ENCODE assay signal across 8 cellular contexts in genomic region chr19:39539519-39540332, GRCh38. TPM values are rescaled to one million over a fixed set of nuclear protein-coding genes. Genes with fewer than 3 reads are reported as not detected.
A peak's percentile ranks its signal among the peaks of the same experiment; 100 is the strongest.
DNase-seq lines count a peak whose midpoint lies in the region; ATAC-seq lines count a peak whose summit lies in the region.

Gene EID2 (minus strand): TSS chr19:39540161. CDS start chr19:39540079, 82 bp downstream.

- POLR2A ChIA-PET in activated CD8-positive, alpha-beta memory T cell treated with anti-CD3 and anti-CD28 coated beads for 36 hours (lab: Charles Lee) = interaction anchor here (0.6 to 1.8 kb wide), 3 partner anchors 104 to 1724 kb away, joined by 3 to 7 read pairs (median 5); partner anchors contain the start of genes HNRNPUL1, MED29, PAF1 and RPS16

- CTCF ChIA-PET in activated CD8-positive, alpha-beta memory T cell treated with anti-CD3 and anti-CD28 coated beads for 36 hours (lab: Charles Lee) = interaction anchor here (0.7 to 1.5 kb wide), 9 partner anchors 14 to 135 kb away, joined by 3 to 5 read pairs (median 3); partner anchors contain the start of genes PLEKHG2 and RPS16

- peaks cover 16 to 34% of the 10 kb centered on the region in 2 donors for H3K4me1 Mint-ChIP-seq in effector memory CD8-positive, alpha-beta T cell (ENCODE audit: low read depth in 2 of 2)

- no peaks in the 10 kb centered on the region for H3K9me3 Mint-ChIP-seq in effector memory CD8-positive, alpha-beta T cell

- DNase-seq in CMK (ENCODE audit: low read depth) (peak; percentile 81), HT-29 (ENCODE audit: low spot score) (peak; percentile 100), medulla oblongata (ENCODE audit: extremely low spot score) (peak; percentile 97)
- peak; percentile 93 for DNase-seq in NK-92 treated with Interleukin-12 subunit alpha and Interleukin-12 subunit beta, amount 100 ng/mL, for 24 hours (lab: John Stamatoyannopoulos, UW)
- DNase-seq in effector memory CD8-positive, alpha-beta T cell = peak; percentile 88 to 91 (median 89)
- peak; percentile 97 for DNase-seq in stimulated activated CD8-positive, alpha-beta memory T cell treated with anti-CD3 and anti-CD28 coated beads, Interleukin-12 subunit alpha, Interleukin-12 subunit beta, amount 100 ng/mL, for 1 hour (ENCODE audit: low read depth)

- peaks cover 0 to 6% of the 10 kb centered on the region in 2 donors for H3K27me3 Mint-ChIP-seq in effector memory CD8-positive, alpha-beta T cell

- H3K36me3 Mint-ChIP-seq in effector memory CD8-positive, alpha-beta T cell (ENCODE audit: insufficient read depth) = peaks cover 17% of the 10 kb centered on the region

- H3K27ac Mint-ChIP-seq in effector memory CD8-positive, alpha-beta T cell = peak within 1 kb of the TSS; percentile 96 to 97

- ATAC-seq in GM19468 (IDR thresholded peaks at IDR 0.05; ENCODE audit: extremely low read depth, unreplicated experiment) = peak; percentile 36
- ATAC-seq in effector memory CD8-positive, alpha-beta T cell (replicated peaks) = peak; percentile 91

- peak within 1 kb of the TSS; percentile 92 to 93 for H3K4me3 Mint-ChIP-seq in effector memory CD8-positive, alpha-beta T cell

RNA-seq across cellular contexts. Expression of gene EID2, which starts in this region (rescaled TPM):
- 18.8 and 21.9 TPM in 2 replicates for total RNA-seq in HT-29 (2014; rRNA removed; shearing (Covaris generic))
- 10 to 100 TPM; 12.9 to 13.5 TPM for total RNA-seq in activated CD8-positive, alpha-beta memory T cell treated with anti-CD3 and anti-CD28 coated beads for 36 hours

Comparison
In these comparisons a context has a peak if more than half of its experiments do, and no peak if none do; other contexts are left out.
1. Peak in every context shown above with its lines: DNase-seq and ATAC-seq.